In genomic region chr10:12252882-12253546, GRCh38 we compare ENCODE assay signal across 8 cellular contexts. TPM values are rescaled to one million over a fixed set of nuclear protein-coding genes. Genes with fewer than 3 reads are reported as not detected.
DNase-seq lines count a peak whose midpoint lies in the region; ATAC-seq and TF ChIP-seq lines count a peak whose summit lies in the region.

No MANE protein-coding gene starts in this region.

- H3K36me3 ChIP-seq in GM23248 (ENCODE audit: low read depth) (peaks cover 8% of the 10 kb centered on the region; the same call in 1 of the 2 replicates), RWPE2 (ENCODE audit: low read depth) (peaks cover 13% of the 10 kb centered on the region)

- peak; percentile 24 for TF ChIP-seq CTCF in RWPE2 (IDR thresholded peaks at IDR 0.05; ENCODE audit: poor library complexity, severe bottlenecking)

- ATAC-seq in RWPE2 (ENCODE audit: low read depth), result no peak
- ATAC-seq in HG02588 (IDR thresholded peaks at IDR 0.05; ENCODE audit: unreplicated experiment), result no peak

- DNase-seq in EH (ENCODE audit: low read depth), result peak; percentile 21
- DNase-seq in GM23248, result peak; percentile 21
- no peak for DNase-seq in RWPE2 (ENCODE audit: low spot score)
- DNase-seq in islet precursor cell, result peak; percentile 77
- DNase-seq in epidermal melanocyte (ENCODE audit: insufficient read length, low spot score), result no peak
- DNase-seq in SW480 (ENCODE audit: low spot score), result no peak
- no peak for DNase-seq in SHP77 treated with DMSO at 0.1 percent for 48 hours (lab: John Stamatoyannopoulos, UW)

- no peak overlapping the region for H3K4me2 ChIP-seq in GM23248 (ENCODE audit: unreplicated experiment)

- H3K27me3 ChIP-seq in GM23248 (replicated peaks; ENCODE audit: insufficient read depth), result no peaks in the 10 kb centered on the region
- no peaks in the 10 kb centered on the region for H3K27me3 ChIP-seq in RWPE2 (ENCODE audit: insufficient read depth, poor library complexity, severe bottlenecking)

- no peaks in the 10 kb centered on the region for H4K20me1 ChIP-seq in GM23248 (ENCODE audit: insufficient read depth)

- WGBS in GM23248 (ENCODE audit: low coverage in 1 of 2, low lambda C conversion rate in 2 of 2, missing lambda C conversion rate in 2 of 2), 2 experiments, result 95 to 96% methylated on average over 13 of the region's 13 CpGs

- no peaks in the 10 kb centered on the region for H3K4me1 ChIP-seq in GM23248 (ENCODE audit: insufficient read depth)
- no peaks in the 10 kb centered on the region for H3K4me1 ChIP-seq in RWPE2 (ENCODE audit: insufficient read depth, poor library complexity, severe bottlenecking)

- H3K9me3 ChIP-seq in GM23248 (ENCODE audit: low read depth) (no peaks in the 10 kb centered on the region), RWPE2 (ENCODE audit: severe bottlenecking) (no peaks in the 10 kb centered on the region)

- H3K9ac ChIP-seq in GM23248, result no peak overlapping the region

- H3K9me2 ChIP-seq in GM23248 (ENCODE audit: insufficient read depth), result no peaks in the 10 kb centered on the region

- no peak overlapping the region for H2AFZ ChIP-seq in GM23248

- no peak overlapping the region for H3K4me3 ChIP-seq in GM23248
- no peak overlapping the region for H3K4me3 ChIP-seq in RWPE2 (ENCODE audit: severe bottlenecking)

- H3F3A ChIP-seq in GM23248 (ENCODE audit: insufficient read depth), result no peaks in the 10 kb centered on the region

- no peaks in the 10 kb centered on the region for H3K79me2 ChIP-seq in GM23248 (ENCODE audit: insufficient read depth)

- in situ Hi-C loops in GM23248 (cut with MboI), result loop anchor here (25.0 kb wide), 1 partner anchor 834 kb away; no protein-coding TSS in a partner anchor

- no peak overlapping the region for H3K27ac ChIP-seq in GM23248
- H3K27ac ChIP-seq in RWPE2 (ENCODE audit: poor library complexity, severe bottlenecking), result no peak overlapping the region

RNA-seq across cellular contexts. Expression of gene CDC123, which starts 57.0 kb away (rescaled TPM):
- 81.3 and 100 TPM in 2 replicates for total RNA-seq in GM23248 (2014; rRNA removed; shearing (Covaris generic))
- 146 and 150 TPM in 2 replicates for polyA plus RNA-seq in GM23248 (2016; fragmentation: Nextera tagmentation; extraction: Ambion mirVana)

RNA-seq across cellular contexts. Expression of gene NUDT5, which starts 57.3 kb away (rescaled TPM):
- total RNA-seq in GM23248 (2014; rRNA removed; shearing (Covaris generic)), result 26.9 and 33.2 TPM in 2 replicates
- 105 and 107 TPM in 2 replicates for polyA plus RNA-seq in GM23248 (2016; fragmentation: Nextera tagmentation; extraction: Ambion mirVana)

Comparison
In these comparisons a context has a peak if more than half of its experiments do, and no peak if none do; other contexts are left out.
1. DNase-seq: peak in EH (single experiment), GM23248 (single experiment) and islet precursor cell (single experiment); none in RWPE2 (single experiment), epidermal melanocyte (single experiment), SW480 (single experiment) and SHP77 treated with DMSO at 0.1 percent for 48 hours (single experiment).